9 cellular contexts compared by ENCODE assay signal in genomic region chr11:309558-309855, GRCh38. TPM values are rescaled to one million over a fixed set of nuclear protein-coding genes. Genes with fewer than 3 reads are reported as not detected.
DNase-seq lines count a peak whose midpoint lies in the region; ATAC-seq, FAIRE-seq and TF ChIP-seq lines count a peak whose summit lies in the region.
"Had no signal": no experiment of that assay in that cellular context is flagged by ENCODE, and none has a peak within 500 bp of the region (broad histone marks: within the 10 kb centered on the region; RNA-seq: fewer than 3 reads in every experiment).

No MANE protein-coding gene starts in this region.

- H2BK20ac ChIP-seq in H9 (ENCODE audit: low read depth, low read length, poor library complexity, severe bottlenecking), result no peak overlapping the region

- peak overlapping the region; percentile 45; the same call in 1 of the 2 replicates for H3K4me3 ChIP-seq in iPS-20b (ENCODE audit: low read length)
- H3K4me3 ChIP-seq in small intestine (ENCODE audit: low read depth in 1 of 2, low read length in 2 of 2), result peak overlapping the region; percentile 12 to 35

- TF ChIP-seq CTCF in H9 (conservative IDR thresholded peaks at IDR 0.05), result no peak

- H3K27ac ChIP-seq in H9 (ENCODE audit: insufficient read length, low read depth, low read length) (no peak overlapping the region), iPS-20b (ENCODE audit: low read length) (no peak overlapping the region), small intestine (ENCODE audit: low read depth in 1 of 2, low read length in 1 of 2) (peak overlapping the region in 1 of 2 donors; percentile 86)
- H3K27ac ChIP-seq: foreskin keratinocyte had no signal

- DNase-seq in H9 (no peak), small intestine (no peak), cortex of kidney (lab: John Stamatoyannopoulos, UW) (no peak), SHP77 treated with DMSO at 0.1 percent for 48 hours (lab: John Stamatoyannopoulos, UW) (no peak), NCI-H446 treated with DMSO at 0.1 percent for 48 hours (lab: John Stamatoyannopoulos, UW) (no peak)
- no peak for DNase-seq in activated T-helper 2 cell treated with anti-CD3 and anti-CD28 coated beads, Interferon-gamma antibody, Interleukin-2, Interleukin-4, amounts not matched to agents 10 μg/mL and 5 μg/mL and 100 μg/mL, durations not matched to agents 14 hours and 24 hours and 36 hours (ENCODE audit: low spot score)

- WGBS in H9 (ENCODE audit: extremely low coverage, insufficient read length, low lambda C conversion rate), result no CpG with 5 or more reads among the region's 2 CpGs
- WGBS in small intestine, 3 donors, result 41 to 84% (median 76%) methylated on average over 2 of the region's 2 CpGs

- ATAC-seq in HG03097 (IDR thresholded peaks at IDR 0.05; ENCODE audit: low FRiP score, unreplicated experiment), result no peak
- ATAC-seq: foreskin keratinocyte had no signal

- H4K5ac ChIP-seq in H9 (ENCODE audit: insufficient read length, low read depth, low read length), result no peak overlapping the region

- no peaks in the 10 kb centered on the region; a peak in 1 of 5 replicates for H3K9me3 Mint-ChIP-seq in H9
- no peaks in the 10 kb centered on the region for H3K9me3 Mint-ChIP-seq in activated T-helper 2 cell treated with anti-CD3 and anti-CD28 coated beads, Interferon-gamma antibody, Interleukin-2, Interleukin-4, amounts not matched to agents 10 μg/mL and 5 μg/mL and 100 μg/mL, durations not matched to agents 14 hours and 24 hours and 36 hours

- H3K56ac ChIP-seq in H9 (ENCODE audit: insufficient read length, low read depth, low read length), result no peak overlapping the region

- no peak overlapping the region; a peak in 1 of 7 replicates for H3K27ac Mint-ChIP-seq in H9
- H3K27ac Mint-ChIP-seq in activated T-helper 2 cell treated with anti-CD3 and anti-CD28 coated beads, Interferon-gamma antibody, Interleukin-2, Interleukin-4, amounts not matched to agents 10 μg/mL and 5 μg/mL and 100 μg/mL, durations not matched to agents 14 hours and 24 hours and 36 hours, result peak overlapping the region; percentile 91

- no peaks in the 10 kb centered on the region for H3K9me3 ChIP-seq in H9 (ENCODE audit: control insufficient read depth, low read depth, low read length)
- H3K9me3 ChIP-seq in iPS-20b (ENCODE audit: insufficient read depth, low read depth, low read length), result no peaks in the 10 kb centered on the region
- H3K9me3 ChIP-seq in small intestine (ENCODE audit: control insufficient read depth, low read depth), result no peaks in the 10 kb centered on the region

- no peak overlapping the region for H3K23ac ChIP-seq in H9 (ENCODE audit: insufficient read length, low read depth, low read length)

- no peaks in the 10 kb centered on the region for H3K79me1 ChIP-seq in H9 (ENCODE audit: insufficient read depth, low read depth, low read length, poor library complexity, severe bottlenecking)

- peaks cover 10% of the 10 kb centered on the region for H3K23me2 ChIP-seq in H9 (ENCODE audit: insufficient read length, low read depth, low read length, poor library complexity, severe bottlenecking)

- no peak overlapping the region for H4K8ac ChIP-seq in H9 (replicated peaks; ENCODE audit: insufficient read length, low read depth, low read length)

- no peak overlapping the region for H3K4ac ChIP-seq in H9 (ENCODE audit: low read depth, low read length)

- H3K9ac ChIP-seq in H9 (ENCODE audit: extremely low read depth, insufficient read length, low read length), result no peak overlapping the region
- H3K9ac ChIP-seq in iPS-20b (ENCODE audit: low read depth, low read length), result no peak overlapping the region

- H3K27me3 ChIP-seq in H9 (ENCODE audit: insufficient read depth, low read length) (no peaks in the 10 kb centered on the region), iPS-20b (ENCODE audit: insufficient read depth, low read length) (peaks cover 8% of the 10 kb centered on the region), small intestine (ENCODE audit: control insufficient read depth in 2 of 2, insufficient read depth in 2 of 2, low read length in 2 of 2) (no peaks in the 10 kb centered on the region)
- H3K27me3 ChIP-seq: foreskin keratinocyte had no signal

- peak overlapping the region; percentile 68 for H3K4me2 ChIP-seq in H9 (ENCODE audit: insufficient read depth, insufficient read length, low read length)

- intact Hi-C loops in activated T-helper 2 cell treated with anti-CD3 and anti-CD28 coated beads, Interferon-gamma antibody, Interleukin-2, Interleukin-4, amounts not matched to agents 10 μg/mL and 5 μg/mL and 100 μg/mL, durations not matched to agents 14 hours and 24 hours and 36 hours (cut with micrococcal nuclease), result no loop called here

- H3K27me3 Mint-ChIP-seq in H9 (ENCODE audit: low read depth), result no peaks in the 10 kb centered on the region
- no peaks in the 10 kb centered on the region for H3K27me3 Mint-ChIP-seq in activated T-helper 2 cell treated with anti-CD3 and anti-CD28 coated beads, Interferon-gamma antibody, Interleukin-2, Interleukin-4, amounts not matched to agents 10 μg/mL and 5 μg/mL and 100 μg/mL, durations not matched to agents 14 hours and 24 hours and 36 hours (ENCODE audit: low read depth)

- H3T11ph ChIP-seq in H9 (ENCODE audit: low read length), result no peak overlapping the region

- H2AFZ ChIP-seq in H9 (ENCODE audit: low read length), result no peak overlapping the region

- no peak overlapping the region for H4K91ac ChIP-seq in H9 (ENCODE audit: insufficient read length, low read depth, low read length)

- no peak overlapping the region for H2BK15ac ChIP-seq in H9 (ENCODE audit: low read depth, low read length)

- H3K36me3 Mint-ChIP-seq in H9 (ENCODE audit: insufficient read depth in 1 of 3, low read depth in 3 of 3), result peaks cover 0 to 6% (median 5%) of the 10 kb centered on the region in 3 experiments; a peak in 6 of 7 replicates
- H3K36me3 Mint-ChIP-seq in activated T-helper 2 cell treated with anti-CD3 and anti-CD28 coated beads, Interferon-gamma antibody, Interleukin-2, Interleukin-4, amounts not matched to agents 10 μg/mL and 5 μg/mL and 100 μg/mL, durations not matched to agents 14 hours and 24 hours and 36 hours (ENCODE audit: low read depth), result peaks cover 32% of the 10 kb centered on the region

- H3K4me1 Mint-ChIP-seq in H9, result peaks cover 60 to 73% of the 10 kb centered on the region in 2 experiments
- H3K4me1 Mint-ChIP-seq in activated T-helper 2 cell treated with anti-CD3 and anti-CD28 coated beads, Interferon-gamma antibody, Interleukin-2, Interleukin-4, amounts not matched to agents 10 μg/mL and 5 μg/mL and 100 μg/mL, durations not matched to agents 14 hours and 24 hours and 36 hours (ENCODE audit: low read depth), result peaks cover 33% of the 10 kb centered on the region

- peaks cover 21% of the 10 kb centered on the region; the same call in 1 of the 2 replicates for H3K4me1 ChIP-seq in H9 (ENCODE audit: insufficient read depth, low read length)
- H3K4me1 ChIP-seq in iPS-20b (ENCODE audit: insufficient read depth, low read length), result peaks cover 40% of the 10 kb centered on the region; the same call in 1 of the 2 replicates
- H3K4me1 ChIP-seq in small intestine (ENCODE audit: control insufficient read depth in 2 of 2, insufficient read depth in 1 of 2, low read depth in 1 of 2, low read length in 1 of 2), result peaks cover 0 to 2% of the 10 kb centered on the region in 2 donors

- H3K36me3 ChIP-seq in iPS-20b (ENCODE audit: insufficient read depth, low read depth, low read length), result no peaks in the 10 kb centered on the region
- H3K36me3 ChIP-seq in small intestine (ENCODE audit: control insufficient read depth in 2 of 2, insufficient read depth in 2 of 2, low read length in 2 of 2), result no peaks in the 10 kb centered on the region

- H2BK120ac ChIP-seq in H9 (ENCODE audit: low read depth, low read length, poor library complexity, severe bottlenecking), result no peak overlapping the region

- H3K4me3 Mint-ChIP-seq in H9, result peak overlapping the region; percentile 87 to 91
- peak overlapping the region; percentile 95 for H3K4me3 Mint-ChIP-seq in activated T-helper 2 cell treated with anti-CD3 and anti-CD28 coated beads, Interferon-gamma antibody, Interleukin-2, Interleukin-4, amounts not matched to agents 10 μg/mL and 5 μg/mL and 100 μg/mL, durations not matched to agents 14 hours and 24 hours and 36 hours (ENCODE audit: low read depth)

- no peak overlapping the region for H2AK5ac ChIP-seq in H9 (ENCODE audit: insufficient read length, low read length)

- no peak for FAIRE-seq in small intestine (lab: Jason Lieb, UNC)

- no peaks in the 10 kb centered on the region for H4K20me1 ChIP-seq in H9 (ENCODE audit: control insufficient read depth, insufficient read depth, insufficient read length)

- H3K79me2 ChIP-seq in H9 (ENCODE audit: insufficient read depth, low read length), result peaks cover 1% of the 10 kb centered on the region; the same call in 1 of the 2 replicates

- no peak overlapping the region for H3K18ac ChIP-seq in H9 (ENCODE audit: insufficient read length, low read depth, low read length)

- H2BK12ac ChIP-seq in H9 (ENCODE audit: insufficient read length, low read depth, low read length), result no peak overlapping the region

- H3K14ac ChIP-seq in H9 (ENCODE audit: insufficient read depth, low read length), result no peak overlapping the region

- H2BK5ac ChIP-seq in H9 (ENCODE audit: insufficient read length, low read length), result no peak overlapping the region

RNA-seq across cellular contexts. Expression of gene IFITM2, which starts 1.9 kb away (rescaled TPM):
- 421 and 425 TPM in 2 replicates for total RNA-seq in H9 (2021)
- total RNA-seq in activated T-helper 2 cell treated with anti-CD3 and anti-CD28 coated beads, Interferon-gamma antibody, Interleukin-2, Interleukin-4, amounts not matched to agents 10 μg/mL and 5 μg/mL and 100 μg/mL, durations not matched to agents 14 hours and 24 hours and 36 hours, result 680 and 689 TPM in 2 replicates
- 100 to 1,000 TPM in 1 of 3 donors, 10 to 100 TPM in 2; 21.7 to 490 (median 71.3) TPM for polyA plus RNA-seq in small intestine

RNA-seq across cellular contexts. Expression of gene IFITM1, which starts 4.3 kb away (rescaled TPM):
- total RNA-seq in H9 (2021), result 498 and 500 TPM in 2 replicates
- 256 and 260 TPM in 2 replicates for total RNA-seq in activated T-helper 2 cell treated with anti-CD3 and anti-CD28 coated beads, Interferon-gamma antibody, Interleukin-2, Interleukin-4, amounts not matched to agents 10 μg/mL and 5 μg/mL and 100 μg/mL, durations not matched to agents 14 hours and 24 hours and 36 hours
- 100 to 1,000 TPM in 1 of 3 donors, 10 to 100 TPM in 1, 1 to 10 TPM in 1; 8.9 to 520 (median 50.0) TPM for polyA plus RNA-seq in small intestine

RNA-seq across cellular contexts. Expression of gene IFITM5, which starts 10.2 kb away (rescaled TPM):
- total RNA-seq in H9 (2021), result not detected in 2 replicates
- total RNA-seq in activated T-helper 2 cell treated with anti-CD3 and anti-CD28 coated beads, Interferon-gamma antibody, Interleukin-2, Interleukin-4, amounts not matched to agents 10 μg/mL and 5 μg/mL and 100 μg/mL, durations not matched to agents 14 hours and 24 hours and 36 hours, result not detected in 2 replicates
- polyA plus RNA-seq in small intestine, result not detected
- total RNA-seq: foreskin keratinocyte had no signal
- polyA plus RNA-seq: foreskin keratinocyte had no signal

RNA-seq across cellular contexts. Expression of gene IFITM3, which starts 11.2 kb away (rescaled TPM):
- total RNA-seq in H9 (2021), result 419 and 425 TPM in 2 replicates
- 3.5 and 3.7 TPM in 2 replicates for total RNA-seq in activated T-helper 2 cell treated with anti-CD3 and anti-CD28 coated beads, Interferon-gamma antibody, Interleukin-2, Interleukin-4, amounts not matched to agents 10 μg/mL and 5 μg/mL and 100 μg/mL, durations not matched to agents 14 hours and 24 hours and 36 hours
- polyA plus RNA-seq in small intestine, result 1,000 to 10,000 TPM in 1 of 3 donors, 100 to 1,000 TPM in 1, 10 to 100 TPM in 1; 49.2 to 1,181 (median 120) TPM

RNA-seq across cellular contexts. Expression of gene PGGHG, which starts 20.6 kb away (rescaled TPM):
- total RNA-seq in H9 (2021), result 57.9 and 58.3 TPM in 2 replicates
- total RNA-seq in activated T-helper 2 cell treated with anti-CD3 and anti-CD28 coated beads, Interferon-gamma antibody, Interleukin-2, Interleukin-4, amounts not matched to agents 10 μg/mL and 5 μg/mL and 100 μg/mL, durations not matched to agents 14 hours and 24 hours and 36 hours, result 62.0 and 62.8 TPM in 2 replicates
- polyA plus RNA-seq in small intestine, result 100 to 1,000 TPM; 118 to 154 (median 127) TPM
